In genomic region chr12:128190614-128191013, GRCh38 we compare ENCODE assay signal across 15 cellular contexts.
DNase-seq lines count a peak whose midpoint lies in the region; FAIRE-seq and TF ChIP-seq lines count a peak whose summit lies in the region.
"Had no signal": no experiment of that assay in that cellular context is flagged by ENCODE, and none has a peak within 500 bp of the region (broad histone marks: within the 10 kb centered on the region; RNA-seq: fewer than 3 reads in every experiment).

No MANE protein-coding gene starts in this region.

- H3K27me3 ChIP-seq in smooth muscle cell (ENCODE audit: low read depth) (no peaks in the 10 kb centered on the region), ovary (no peaks in the 10 kb centered on the region)
- H3K27me3 ChIP-seq: neutrophil, SJCRH30 had no signal

- FAIRE-seq in RCC 7860 (lab: Jason Lieb, UNC), result no peak

- no peak overlapping the region for H2AFZ ChIP-seq in smooth muscle cell (ENCODE audit: low read depth)

- H3K36me3 ChIP-seq in smooth muscle cell (ENCODE audit: low read depth) (no peaks in the 10 kb centered on the region), ovary (no peaks in the 10 kb centered on the region)
- H3K36me3 ChIP-seq: neutrophil, SJCRH30 had no signal

- H3K4me3 ChIP-seq in fibroblast of villous mesenchyme (ENCODE audit: low read depth, low read length) (no peak overlapping the region), smooth muscle cell (no peak overlapping the region), ovary (no peak overlapping the region)
- H3K4me3 ChIP-seq: SJCRH30 had no signal

- H3F3A ChIP-seq in smooth muscle cell (ENCODE audit: low read depth), result no peaks in the 10 kb centered on the region

- H3K27ac ChIP-seq in smooth muscle cell (ENCODE audit: low read depth), result no peak overlapping the region
- no peak overlapping the region for H3K27ac ChIP-seq in ovary
- H3K27ac ChIP-seq: HL-60, neutrophil, SJCRH30 had no signal

- no peak for TF ChIP-seq EP300 in ovary (IDR thresholded peaks at IDR 0.05)

- no peak for TF ChIP-seq POLR2A in ovary (IDR thresholded peaks at IDR 0.05)

- WGBS in smooth muscle cell (ENCODE audit: low lambda C conversion rate), result 23% methylated on average over 16 of the region's 16 CpGs
- WGBS in ovary, 3 donors, result 4 to 10% (median 10%) methylated on average over 16 of the region's 16 CpGs

- no peaks in the 10 kb centered on the region for H4K20me1 ChIP-seq in smooth muscle cell (ENCODE audit: low read depth)

- H3K4me2 ChIP-seq in smooth muscle cell, result peak overlapping the region; percentile 69

- H3K4me1 ChIP-seq in smooth muscle cell (ENCODE audit: low read depth), result no peaks in the 10 kb centered on the region
- H3K4me1 ChIP-seq in ovary (ENCODE audit: insufficient read depth), result no peaks in the 10 kb centered on the region
- H3K4me1 ChIP-seq: SJCRH30 had no signal

- DNase-seq in activated CD4-positive, alpha-beta T cell treated with anti-CD3 and anti-CD28 coated beads for 48 hours, result peak; percentile 3
- DNase-seq in activated CD4-positive, alpha-beta T cell treated with anti-CD3 and anti-CD28 coated beads for 1 hour, result no peak
- DNase-seq in NCI-H69 (lab: John Stamatoyannopoulos, UW), result peak; percentile 46
- no peak for DNase-seq in fibroblast of villous mesenchyme (ENCODE audit: low read depth)
- no peak for DNase-seq in smooth muscle cell (lab: John Stamatoyannopoulos, UW; ENCODE audit: unreplicated experiment)
- no peak for DNase-seq in RCC 7860 (ENCODE audit: low spot score)
- DNase-seq in middle frontal gyrus (ENCODE audit: extremely low spot score, low spot score), result no peak
- DNase-seq in ovary, result no peak
- DNase-seq: activated naive CD4-positive, alpha-beta T cell treated with anti-CD3 and anti-CD28 coated beads, Interleukin-2, amount 50 U/mL, for 16 hours; effector CD4-positive, alpha-beta T cell; NCI-H1417 treated with DMSO at 0.1 percent for 48 hours; SJCRH30; stimulated activated CD4-positive, alpha-beta T cell treated with anti-CD3 and anti-CD28 coated beads, Interleukin-4, amount 100 ng/mL, for 1 hour had no signal

- no peaks in the 10 kb centered on the region for H3K9me3 ChIP-seq in smooth muscle cell (replicated peaks; ENCODE audit: low read depth)
- H3K9me3 ChIP-seq in ovary, result peaks cover 0 to 3% of the 10 kb centered on the region in 2 donors
- H3K9me3 ChIP-seq: neutrophil, SJCRH30 had no signal

- intact Hi-C loops in ovary (cut with DNase I), result no loop called here

- no peak overlapping the region for H3K9ac ChIP-seq in smooth muscle cell (ENCODE audit: low read depth)

- H3K79me2 ChIP-seq in smooth muscle cell (ENCODE audit: low read depth), result no peaks in the 10 kb centered on the region

- peak; percentile 21 for TF ChIP-seq CTCF in fibroblast of villous mesenchyme (IDR thresholded peaks at IDR 0.05; ENCODE audit: insufficient read depth, low read depth, low read length)
- peak; percentile 71 for TF ChIP-seq CTCF in smooth muscle cell (IDR thresholded peaks at IDR 0.05; ENCODE audit: borderline replicate concordance, insufficient read depth, poor library complexity, severe bottlenecking)
- TF ChIP-seq CTCF in ovary (IDR thresholded peaks at IDR 0.05), result no peak

Comparison
In these comparisons a context has a peak if more than half of its experiments do, and no peak if none do; other contexts are left out.
1. DNase-seq: peak in activated CD4-positive, alpha-beta T cell treated with anti-CD3 and anti-CD28 coated beads for 48 hours (single experiment) and NCI-H69 (single experiment); none in activated CD4-positive, alpha-beta T cell treated with anti-CD3 and anti-CD28 coated beads for 1 hour (single experiment), fibroblast of villous mesenchyme (single experiment), smooth muscle cell (single experiment), RCC 7860 (single experiment), middle frontal gyrus (single experiment) and ovary (0 of 5).
2. CTCF ChIP-seq: peak in fibroblast of villous mesenchyme (single experiment) and smooth muscle cell (single experiment); none in ovary (0 of 3).